In the genomic region with DNA sequence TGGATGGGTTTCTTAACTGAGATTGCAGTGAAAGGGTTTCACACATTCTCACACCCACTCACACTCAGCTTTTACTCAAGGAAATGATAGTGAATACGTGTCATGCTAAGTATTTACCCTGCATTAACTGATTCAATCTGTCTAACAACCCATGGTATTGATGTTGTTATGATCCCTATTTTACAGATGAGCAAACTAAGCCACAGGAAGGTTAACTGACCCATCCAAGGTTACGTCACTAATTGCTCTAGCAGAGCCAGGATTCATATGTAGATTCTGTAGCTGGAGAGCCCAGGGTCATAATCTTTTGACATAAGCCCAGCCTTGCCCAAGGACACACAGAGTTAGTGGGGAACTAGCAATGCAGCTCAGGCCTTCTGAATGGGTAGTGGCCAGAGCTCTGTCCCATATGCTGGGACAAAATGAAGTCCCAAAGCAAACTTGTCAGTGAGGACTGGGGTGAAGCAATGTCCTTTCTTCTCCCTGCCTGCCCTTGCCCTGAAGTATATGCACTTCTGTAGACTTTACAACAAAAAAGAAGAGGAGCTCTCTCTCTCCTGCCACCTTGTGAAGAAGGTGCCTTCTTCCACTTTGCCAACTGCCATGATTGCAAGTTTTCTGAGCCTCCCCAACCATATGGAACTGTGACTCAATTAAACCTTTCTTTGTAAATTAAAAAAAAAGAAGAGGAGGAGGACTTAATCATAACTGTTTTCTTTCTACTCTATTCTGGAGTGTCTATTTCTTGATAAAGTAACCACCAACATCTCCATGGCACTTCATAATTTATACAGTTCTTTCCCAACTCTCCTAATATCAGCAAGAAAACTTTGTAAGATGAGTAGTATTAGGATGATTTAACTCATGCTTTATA, we compare ENCODE assay signal across 1 cellular context.
TF ChIP-seq lines count a peak whose summit lies in the region.

No MANE protein-coding gene starts in this region.

TF ChIP-seq in K562, 482 proteins besides CTCF, POLR2A, EP300 and RAD21:
- peak; percentile 67; the same call in 1 of the 2 replicates for TF ChIP-seq ESRRA (IDR thresholded peaks at IDR 0.05; ENCODE audit: borderline replicate concordance, low read depth)
- no peak for TF ChIP-seq TRIM24 (IDR thresholded peaks at IDR 0.05)
- peak; percentile 15 for TF ChIP-seq RBM25 (IDR thresholded peaks at IDR 0.05; ENCODE audit: low read depth, low read length, severe bottlenecking)
- TF ChIP-seq PRMT5 (CRISPR knock-in tag; IDR thresholded peaks at IDR 0.05) = no peak
- TF ChIP-seq, protein P1, sequence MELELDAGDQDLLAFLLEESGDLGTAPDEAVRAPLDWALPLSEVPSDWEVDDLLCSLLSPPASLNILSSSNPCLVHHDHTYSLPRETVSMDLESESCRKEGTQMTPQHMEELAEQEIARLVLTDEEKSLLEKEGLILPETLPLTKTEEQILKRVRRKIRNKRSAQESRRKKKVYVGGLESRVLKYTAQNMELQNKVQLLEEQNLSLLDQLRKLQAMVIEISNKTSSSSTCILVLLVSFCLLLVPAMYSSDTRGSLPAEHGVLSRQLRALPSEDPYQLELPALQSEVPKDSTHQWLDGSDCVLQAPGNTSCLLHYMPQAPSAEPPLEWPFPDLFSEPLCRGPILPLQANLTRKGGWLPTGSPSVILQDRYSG (tag; conservative IDR thresholded peaks at IDR 0.05; ENCODE audit: low read depth) = no peak
TF ChIP-seq in K562: peak in this region for 2.
